9 cellular contexts compared by ENCODE assay signal in the genomic region with DNA sequence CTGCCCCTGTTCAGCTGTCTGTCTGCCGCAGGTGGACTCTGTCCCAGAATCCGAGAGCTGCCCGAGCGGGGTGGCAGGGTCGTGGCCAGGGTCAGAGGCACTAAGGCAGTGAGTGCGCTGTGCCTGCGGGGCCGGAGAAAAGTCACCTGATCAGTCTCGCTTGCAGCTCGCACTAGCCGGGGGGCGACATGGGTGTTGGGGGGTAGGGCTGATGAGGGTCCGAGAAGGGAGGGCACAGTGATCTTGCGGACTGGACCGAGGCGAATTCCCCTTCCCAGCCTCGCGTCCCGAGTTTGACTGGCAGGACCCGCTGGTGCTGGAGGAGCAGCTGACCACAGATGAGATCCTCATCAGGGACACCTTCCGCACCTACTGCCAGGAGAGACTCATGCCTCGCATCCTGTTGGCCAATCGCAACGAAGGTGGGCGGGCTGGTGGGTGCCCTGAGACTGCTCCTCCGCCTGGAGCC. TPM values are rescaled to one million over a fixed set of nuclear protein-coding genes. Genes with fewer than 3 reads are reported as not detected.
DNase-seq lines count a peak whose midpoint lies in the region; ATAC-seq and TF ChIP-seq lines count a peak whose summit lies in the region.
"Had no signal": no experiment of that assay in that cellular context is flagged by ENCODE, and none has a peak within 500 bp of the region (broad histone marks: within the 10 kb centered on the region; RNA-seq: fewer than 3 reads in every experiment).

No MANE protein-coding gene starts in this region.

- TF ChIP-seq POLR2A in HCT116 (IDR thresholded peaks at IDR 0.05; ENCODE audit: borderline replicate concordance, extremely low read depth, insufficient read depth, insufficient read length), result no peak

- POLR2A ChIA-PET in HCT116 (lab: Charles Lee), result interaction anchor here (0.9 to 1.7 kb wide), 6 partner anchors 7 to 48 kb away, joined by 3 to 14 read pairs (median 4); a partner anchor contains a TSS
- POLR2A ChIA-PET in WTC11 (lab: Charles Lee), result interaction anchor here (0.6 to 2.4 kb wide), 15 partner anchors 9 to 134 kb away, joined by 3 to 27 read pairs (median 4); a partner anchor contains a TSS

- H3K79me2 ChIP-seq in HCT116 (ENCODE audit: insufficient read depth, low read length) (peaks cover 9% of the 10 kb centered on the region; the same call in 1 of the 2 replicates), hepatocyte (peaks cover 11% of the 10 kb centered on the region), smooth muscle cell (ENCODE audit: low read depth) (no peaks in the 10 kb centered on the region)

- H3K4me3 ChIP-seq in HCT116 (replicated peaks in 1 of 2; ENCODE audit: low read depth in 1 of 2, low read length in 2 of 2) (peak overlapping the region; percentile 80 to 95), hepatocyte (peak overlapping the region; percentile 43), smooth muscle cell (peak overlapping the region; percentile 76)

- H3K9ac ChIP-seq in HCT116 (ENCODE audit: low read length) (peak overlapping the region; percentile 74), smooth muscle cell (ENCODE audit: low read depth) (peak overlapping the region; percentile 70)

- H3K9me2 ChIP-seq in HCT116 (ENCODE audit: insufficient read depth) (no peaks in the 10 kb centered on the region), hepatocyte (replicated peaks; ENCODE audit: insufficient read depth) (no peaks in the 10 kb centered on the region)

- RAD21 ChIA-PET in HCT116 (lab: Charles Lee; ENCODE audit: low non-redundant PET in 1 of 2, low total read pairs in 2 of 2, uncharacterized antibody in 2 of 2, unreplicated experiment in 2 of 2), result no interaction called here

- peaks cover 2 to 5% of the 10 kb centered on the region in 2 experiments; a peak in 3 of 4 replicates for H3K36me3 ChIP-seq in HCT116 (ENCODE audit: control insufficient read depth in 1 of 2, insufficient read depth in 2 of 2, low read length in 2 of 2)
- H3K36me3 ChIP-seq in hepatocyte (replicated peaks; ENCODE audit: insufficient read depth, low read depth), result no peaks in the 10 kb centered on the region
- H3K36me3 ChIP-seq in smooth muscle cell (ENCODE audit: low read depth), result no peaks in the 10 kb centered on the region

- CTCF ChIA-PET in HCT116 (lab: Charles Lee) (interaction anchor here (1.1 kb wide), 3 partner anchors 54 to 134 kb away, joined by 3 to 6 read pairs (median 4); no protein-coding TSS in a partner anchor), WTC11 (lab: Charles Lee) (interaction anchor here (0.6 to 3.4 kb wide), 11 partner anchors 10 to 163 kb away, joined by 3 to 33 read pairs (median 9); no protein-coding TSS in a partner anchor)

- H3K9me3 ChIP-seq in HCT116 (ENCODE audit: control insufficient read depth in 1 of 2, insufficient read depth in 1 of 2, low read depth in 1 of 2, low read length in 2 of 2) (no peaks in the 10 kb centered on the region), hepatocyte (ENCODE audit: low read depth) (no peaks in the 10 kb centered on the region), smooth muscle cell (replicated peaks; ENCODE audit: low read depth) (no peaks in the 10 kb centered on the region)

- ATAC-seq in HCT116, result peak; percentile 13; the same call in 1 of the 2 replicates
- no peak for ATAC-seq in WTC11
- ATAC-seq in GM18517 (IDR thresholded peaks at IDR 0.05; ENCODE audit: unreplicated experiment), result no peak

- TF ChIP-seq CTCF in HCT116 (IDR thresholded peaks at IDR 0.05 in 2 of 3, conservative IDR thresholded peaks at IDR 0.05 in 1 of 3; ENCODE audit: borderline replicate concordance in 1 of 3, insufficient read depth in 1 of 3, low read depth in 2 of 3, low read length in 2 of 3) (no peak), WTC11 (IDR thresholded peaks at IDR 0.05) (no peak), hepatocyte (IDR thresholded peaks at IDR 0.05; ENCODE audit: poor library complexity) (no peak), smooth muscle cell (IDR thresholded peaks at IDR 0.05; ENCODE audit: borderline replicate concordance, insufficient read depth, poor library complexity, severe bottlenecking) (no peak)

- peak overlapping the region; percentile 99 for H3K4me3 Mint-ChIP-seq in WTC11

- H4K20me1 ChIP-seq in HCT116 (ENCODE audit: insufficient read depth) (no peaks in the 10 kb centered on the region), hepatocyte (ENCODE audit: insufficient read depth, poor library complexity, severe bottlenecking) (no peaks in the 10 kb centered on the region), smooth muscle cell (ENCODE audit: low read depth) (no peaks in the 10 kb centered on the region)

- peak overlapping the region; percentile 89 for H3K4me2 ChIP-seq in HCT116 (ENCODE audit: low read length)
- H3K4me2 ChIP-seq in hepatocyte, result peak overlapping the region; percentile 84
- H3K4me2 ChIP-seq in smooth muscle cell, result peak overlapping the region; percentile 92

- H3K27me3 ChIP-seq in HCT116 (ENCODE audit: insufficient read depth, low read length) (no peaks in the 10 kb centered on the region), hepatocyte (peaks cover 6% of the 10 kb centered on the region), smooth muscle cell (ENCODE audit: low read depth) (no peaks in the 10 kb centered on the region)

- H2AFZ ChIP-seq in HCT116 (ENCODE audit: low read depth, low read length, poor library complexity, severe bottlenecking) (no peak overlapping the region), hepatocyte (no peak overlapping the region), smooth muscle cell (ENCODE audit: low read depth) (no peak overlapping the region)

- H3K4me1 Mint-ChIP-seq in WTC11, result peaks cover 17% of the 10 kb centered on the region

- BruUV-seq in HCT116 (replicated peaks; lab: Mats Ljungman, UMichigan), result TSS peak; percentile 66

- peaks cover 20% of the 10 kb centered on the region for H3K36me3 Mint-ChIP-seq in WTC11

- intact Hi-C loops in HCT116 (cut with micrococcal nuclease), result loop anchor here (2.0 kb wide), 1 partner anchor 47 kb away; a partner anchor contains a TSS

- H3K27ac Mint-ChIP-seq in WTC11, result 0 out of 2 replicates have a peak overlapping the region, but pooled peaks have one; percentile 88

- no peaks in the 10 kb centered on the region for H3F3A ChIP-seq in smooth muscle cell (ENCODE audit: low read depth)

- H3K4me1 ChIP-seq in HCT116 (ENCODE audit: control insufficient read depth in 1 of 2, insufficient read depth in 2 of 2, low read length in 2 of 2) (peaks cover 8 to 17% of the 10 kb centered on the region in 2 experiments; a peak in 3 of 4 replicates), hepatocyte (ENCODE audit: insufficient read depth) (no peaks in the 10 kb centered on the region), smooth muscle cell (ENCODE audit: low read depth) (no peaks in the 10 kb centered on the region)

- TF ChIP-seq RAD21 in HCT116 (IDR thresholded peaks at IDR 0.05; ENCODE audit: low read depth), result no peak

- no peak for DNase-seq in HCT116 (ENCODE audit: low read depth, low spot score)
- no peak for DNase-seq in WTC11 (ENCODE audit: low spot score)
- no peak for DNase-seq in hepatocyte (ENCODE audit: low spot score)
- DNase-seq in smooth muscle cell (lab: John Stamatoyannopoulos, UW; ENCODE audit: unreplicated experiment), result no peak
- DNase-seq in putamen (ENCODE audit: low spot score), result no peak
- no peak for DNase-seq in NCI-H524 treated with DMSO at 0.1 percent for 48 hours (lab: John Stamatoyannopoulos, UW)
- DNase-seq in activated gamma-delta T cell treated with Interleukin-2 at 50 U/mL for 16 hours, result no peak

- peaks cover 15% of the 10 kb centered on the region for H3K27me3 Mint-ChIP-seq in WTC11 (ENCODE audit: low read depth)

- 13% methylated on average over 21 of the region's 26 CpGs for WGBS in hepatocyte (ENCODE audit: low lambda C conversion rate, missing lambda C conversion rate)
- WGBS in smooth muscle cell (ENCODE audit: low lambda C conversion rate), result 18% methylated on average over 26 of the region's 26 CpGs

- H3K27ac ChIP-seq in HCT116 (ENCODE audit: low read depth, low read length), result peak overlapping the region; percentile 31; the same call in 1 of the 2 replicates
- peak overlapping the region; percentile 7 for H3K27ac ChIP-seq in hepatocyte
- H3K27ac ChIP-seq in smooth muscle cell (ENCODE audit: low read depth), result no peak overlapping the region

- H3K9me3 Mint-ChIP-seq in WTC11, result no peaks in the 10 kb centered on the region

TF ChIP-seq in WTC11, 78 proteins besides CTCF, POLR2A, EP300 and RAD21 (continues in another document):
- TF ChIP-seq, protein P1, sequence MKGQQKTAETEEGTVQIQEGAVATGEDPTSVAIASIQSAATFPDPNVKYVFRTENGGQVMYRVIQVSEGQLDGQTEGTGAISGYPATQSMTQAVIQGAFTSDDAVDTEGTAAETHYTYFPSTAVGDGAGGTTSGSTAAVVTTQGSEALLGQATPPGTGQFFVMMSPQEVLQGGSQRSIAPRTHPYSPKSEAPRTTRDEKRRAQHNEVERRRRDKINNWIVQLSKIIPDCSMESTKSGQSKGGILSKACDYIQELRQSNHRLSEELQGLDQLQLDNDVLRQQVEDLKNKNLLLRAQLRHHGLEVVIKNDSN (CRISPR knock-in tag; IDR thresholded peaks at IDR 0.05), result 0 out of 2 replicates have a peak, but pooled peaks have one; percentile 21
- TF ChIP-seq ZNF671 (CRISPR knock-in tag; IDR thresholded peaks at IDR 0.05), result no peak

RNA-seq across cellular contexts. Expression of a gene that starts 0.6 kb away (rescaled TPM):
- 23.2 TPM for total RNA-seq in HCT116 (2021; ENCODE audit: unreplicated experiment)
- polyA plus RNA-seq in HCT116 (2012), result 19.1 and 19.8 TPM in 2 replicates
- 58.6 to 69.0 TPM (median 59.8 TPM) in 3 replicates for total RNA-seq in WTC11 (2021)
- total RNA-seq in hepatocyte, result 31.7 and 34.2 TPM in 2 replicates
- polyA plus RNA-seq in hepatocyte, result 23.4 and 30.7 TPM in 2 replicates
- 9.7 and 17.4 TPM in 2 replicates for total RNA-seq in smooth muscle cell
- polyA plus RNA-seq in smooth muscle cell, result 10.9 and 15.3 TPM in 2 replicates

RNA-seq across cellular contexts. Expression of a gene that starts 4.6 kb away (rescaled TPM):
- total RNA-seq in HCT116 (2021; ENCODE audit: unreplicated experiment), result not detected
- polyA plus RNA-seq in HCT116 (2012), result not detected in 2 replicates
- 0.32 to 0.89 TPM (median 0.72 TPM) in 3 replicates for total RNA-seq in WTC11 (2021)
- total RNA-seq in hepatocyte, result 0.37 TPM in 1 of 2 replicates, not detected in the other
- not detected in 2 replicates for polyA plus RNA-seq in hepatocyte
- total RNA-seq in smooth muscle cell, result not detected in 2 replicates
- 0.09 TPM in 1 of 2 replicates, not detected in the other for polyA plus RNA-seq in smooth muscle cell
- total RNA-seq: pulmonary artery endothelial cell had no signal

RNA-seq across cellular contexts. Expression of a gene that starts 10.3 kb away (rescaled TPM):
- total RNA-seq in HCT116 (2021; ENCODE audit: unreplicated experiment), result 36.6 TPM
- 44.3 and 48.5 TPM in 2 replicates for polyA plus RNA-seq in HCT116 (2012)
- 31.7 to 35.7 TPM (median 33.4 TPM) in 3 replicates for total RNA-seq in WTC11 (2021)
- 25.7 and 31.5 TPM in 2 replicates for total RNA-seq in hepatocyte
- 41.3 and 41.9 TPM in 2 replicates for polyA plus RNA-seq in hepatocyte
- 19.5 and 26.3 TPM in 2 replicates for total RNA-seq in smooth muscle cell
- 44.9 and 48.1 TPM in 2 replicates for polyA plus RNA-seq in smooth muscle cell

RNA-seq across cellular contexts. Expression of a gene that starts 27.5 kb away (rescaled TPM):
- total RNA-seq in HCT116 (2021; ENCODE audit: unreplicated experiment) (0.25 TPM), WTC11 (2021) (1.1 to 2.2 TPM (median 1.9 TPM) in 3 replicates), hepatocyte (0.67 TPM in 1 of 2 replicates, not detected in the other), smooth muscle cell (0.90 and 1.4 TPM in 2 replicates)
- polyA plus RNA-seq in HCT116 (2012), result 0.29 and 0.77 TPM in 2 replicates
- polyA plus RNA-seq in hepatocyte (0.77 TPM in 1 of 2 replicates, not detected in the other), smooth muscle cell (0.91 and 2.9 TPM in 2 replicates)

RNA-seq across cellular contexts. Expression of a gene that starts 41.9 kb away (rescaled TPM):
- 129 TPM for total RNA-seq in HCT116 (2021; ENCODE audit: unreplicated experiment)
- polyA plus RNA-seq in HCT116 (2012), result 101 and 112 TPM in 2 replicates
- total RNA-seq in WTC11 (2021), result 103 to 108 TPM (median 106 TPM) in 3 replicates
- total RNA-seq in hepatocyte, result 36.2 and 45.6 TPM in 2 replicates
- polyA plus RNA-seq in hepatocyte, result 86.5 and 95.3 TPM in 2 replicates
- total RNA-seq in smooth muscle cell, result 28.6 and 46.1 TPM in 2 replicates
- polyA plus RNA-seq in smooth muscle cell, result 86.9 and 94.0 TPM in 2 replicates
